In the genomic region with DNA sequence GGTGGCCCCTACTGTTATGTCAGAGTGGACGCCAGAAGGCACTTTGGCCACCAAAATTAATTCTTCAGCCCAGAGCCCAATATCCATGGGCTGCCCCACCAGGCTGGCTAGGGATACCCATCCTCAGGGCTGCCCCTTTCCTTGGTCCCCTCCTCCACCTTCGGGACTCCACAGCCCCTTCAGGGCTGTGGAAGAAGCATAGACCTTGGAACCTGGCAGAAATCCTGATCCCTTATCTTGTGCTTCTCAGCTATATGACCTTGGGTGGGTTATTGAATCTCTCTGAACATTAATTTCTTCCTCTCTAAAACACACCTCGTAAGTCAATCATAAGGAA, we compare ENCODE assay signal across 8 cellular contexts.
DNase-seq lines count a peak whose midpoint lies in the region; ATAC-seq and TF ChIP-seq lines count a peak whose summit lies in the region.

No MANE protein-coding gene starts in this region.

- ATAC-seq in GM18511 (IDR thresholded peaks at IDR 0.05; ENCODE audit: unreplicated experiment) (no peak), GM21619 (IDR thresholded peaks at IDR 0.05; ENCODE audit: unreplicated experiment) (no peak)

- H3K9me3 ChIP-seq in HUES48 (ENCODE audit: control insufficient read depth, insufficient read depth, low read length): no peaks in the 10 kb centered on the region
- H3K9me3 ChIP-seq in mucosa of rectum (ENCODE audit: control insufficient read depth in 2 of 2, low read length in 2 of 2): no peaks in the 10 kb centered on the region

- H3K27ac ChIP-seq in 22Rv1 (peak overlapping the region; percentile 100), HUES48 (ENCODE audit: low read depth, low read length) (no peak overlapping the region), mucosa of rectum (ENCODE audit: low read depth in 2 of 2, low read length in 2 of 2) (peak overlapping the region in 1 of 2 donors; percentile 90)

- H3K27me3 ChIP-seq in HUES48 (ENCODE audit: control insufficient read depth, insufficient read depth, low read length) (peaks cover 33% of the 10 kb centered on the region), mucosa of rectum (ENCODE audit: control insufficient read depth in 2 of 2, insufficient read depth in 2 of 2, low read length in 2 of 2) (no peaks in the 10 kb centered on the region)

- DNase-seq in cardiac fibroblast (ENCODE audit: low read depth in 2 of 2) (no peak), NCI-H187 (lab: John Stamatoyannopoulos, UW) (no peak), T1000 (lab: John Stamatoyannopoulos, UW) (no peak)

- H3K36me3 ChIP-seq in HUES48 (ENCODE audit: control insufficient read depth, insufficient read depth, low read length) (no peaks in the 10 kb centered on the region), mucosa of rectum (ENCODE audit: control insufficient read depth in 2 of 2, insufficient read depth in 2 of 2, low read length in 2 of 2) (no peaks in the 10 kb centered on the region)

- TF ChIP-seq CTCF in 22Rv1 (IDR thresholded peaks at IDR 0.05) (no peak), cardiac fibroblast (IDR thresholded peaks at IDR 0.05; ENCODE audit: low read depth, low read length) (no peak)

- H3K4me1 ChIP-seq in HUES48 (ENCODE audit: control insufficient read depth, insufficient read depth, low read length): peaks cover 47% of the 10 kb centered on the region
- peaks cover 54 to 57% of the 10 kb centered on the region in 2 donors for H3K4me1 ChIP-seq in mucosa of rectum (ENCODE audit: control insufficient read depth in 2 of 2, insufficient read depth in 2 of 2, low read length in 2 of 2)

- H3K4me3 ChIP-seq in HUES48 (ENCODE audit: low read depth, low read length) (peak overlapping the region; percentile 65), cardiac fibroblast (replicated peaks in 1 of 2; ENCODE audit: low read depth in 2 of 2, low read length in 2 of 2) (peak overlapping the region; percentile 73 to 76), mucosa of rectum (ENCODE audit: low read length in 2 of 2) (peak overlapping the region; percentile 83 to 91)

- H3K9ac ChIP-seq in HUES48 (ENCODE audit: low read depth, low read length) (no peak overlapping the region), mucosa of rectum (ENCODE audit: low read depth in 1 of 2, low read length in 2 of 2) (no peak overlapping the region)
